ENCODE assay signal across 8 cellular contexts in the genomic region with DNA sequence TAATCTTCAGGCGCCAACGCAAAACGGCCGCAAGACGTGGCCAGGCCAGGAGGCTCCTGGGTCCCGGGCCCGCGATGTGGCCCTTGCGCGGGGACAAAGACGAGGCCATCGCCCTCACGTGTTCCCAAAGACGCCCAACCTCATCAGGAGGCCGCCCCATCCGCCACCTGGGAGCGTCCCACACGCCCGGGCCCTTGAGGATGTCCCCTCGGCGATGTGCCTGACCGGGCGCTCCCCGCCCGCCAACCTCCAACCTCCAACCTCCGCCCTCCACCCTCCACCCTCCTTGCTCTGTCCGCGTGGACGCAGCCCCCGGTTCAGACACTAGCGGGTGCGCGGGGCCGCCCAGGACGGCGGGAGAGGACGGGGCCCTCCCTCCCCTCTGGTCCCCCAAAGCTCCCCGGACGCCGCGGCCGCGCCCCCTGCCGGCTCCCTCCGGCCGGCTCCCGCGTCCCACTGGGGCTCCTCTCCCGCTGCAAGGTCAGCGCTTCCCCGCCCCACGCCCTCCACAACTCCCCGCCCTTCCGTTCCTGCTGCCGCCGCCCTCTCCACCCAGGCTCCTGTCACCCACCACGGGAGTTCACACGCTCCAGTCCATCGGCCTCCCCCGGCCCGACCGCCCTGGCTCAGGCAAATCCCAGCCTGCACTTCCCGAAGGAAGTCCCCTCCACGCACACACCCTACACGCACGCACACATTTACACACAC.
DNase-seq lines count a peak whose midpoint lies in the region; ATAC-seq and TF ChIP-seq lines count a peak whose summit lies in the region.

No MANE protein-coding gene starts in this region.

- peak in 4 of 6 experiments; percentile 11 to 34 (median 31) for TF ChIP-seq CTCF in adrenal gland (IDR thresholded peaks at IDR 0.05)

- intact Hi-C loops in adrenal gland (cut with DNase I) = loop anchor here in 1 of 2 donors (10.0 kb wide), 1 partner anchor 518 kb away; no protein-coding TSS in a partner anchor

- H3K36me3 ChIP-seq in adrenal gland (replicated peaks in 1 of 2) = no peaks in the 10 kb centered on the region

- no peak overlapping the region for H3K27ac ChIP-seq in adrenal gland

- no peak for ATAC-seq in GM18858 (IDR thresholded peaks at IDR 0.05; ENCODE audit: unreplicated experiment)
- no peak for ATAC-seq in GM19463 (IDR thresholded peaks at IDR 0.05; ENCODE audit: unreplicated experiment)

- TF ChIP-seq POLR2A in adrenal gland (IDR thresholded peaks at IDR 0.05) = no peak

- H3K4me3 ChIP-seq in adrenal gland = peak overlapping the region in 1 of 4 donors; percentile 37

- H3K4me1 ChIP-seq in adrenal gland (replicated peaks in 1 of 2) = peaks cover 7 to 8% of the 10 kb centered on the region in 2 donors

- no peaks in the 10 kb centered on the region for H3K9me3 ChIP-seq in adrenal gland (replicated peaks in 1 of 3)

- peak; percentile 28 for DNase-seq in GM03348 (ENCODE audit: low spot score)
- DNase-seq in NOMO-1 (lab: John Stamatoyannopoulos, UW; ENCODE audit: unreplicated experiment in 2 of 2) = peak; percentile 42 to 49
- DNase-seq in adrenal gland = peak in 5 of 7 donors; percentile 19 to 48 (median 27)
- peak; percentile 82 for DNase-seq in left kidney (ENCODE audit: low read depth, low spot score)
- DNase-seq in stimulated activated CD8-positive, alpha-beta memory T cell treated with anti-CD3 and anti-CD28 coated beads, Interleukin-2, amount 100 ng/mL, for 48 hours (ENCODE audit: low read depth in 2 of 2) = peak; percentile 22 to 23
- DNase-seq in cerebellar nuclear complex (lab: John Stamatoyannopoulos, UW) = no peak

- 7 to 10% (median 8%) methylated on average over 25 to 66 of the region's 66 CpGs for WGBS in adrenal gland, 4 donors

- peaks cover 9% of the 10 kb centered on the region for H3K27me3 ChIP-seq in adrenal gland

Comparison
In these comparisons a context has a peak if more than half of its experiments do, and no peak if none do; other contexts are left out.
1. DNase-seq: peak in GM03348 (single experiment), NOMO-1 (2 of 2), adrenal gland (5 of 7), left kidney (single experiment) and stimulated activated CD8-positive, alpha-beta memory T cell treated with anti-CD3 and anti-CD28 coated beads, Interleukin-2, amount 100 ng/mL, for 48 hours (2 of 2); none in cerebellar nuclear complex (0 of 2).